In the genomic region with DNA sequence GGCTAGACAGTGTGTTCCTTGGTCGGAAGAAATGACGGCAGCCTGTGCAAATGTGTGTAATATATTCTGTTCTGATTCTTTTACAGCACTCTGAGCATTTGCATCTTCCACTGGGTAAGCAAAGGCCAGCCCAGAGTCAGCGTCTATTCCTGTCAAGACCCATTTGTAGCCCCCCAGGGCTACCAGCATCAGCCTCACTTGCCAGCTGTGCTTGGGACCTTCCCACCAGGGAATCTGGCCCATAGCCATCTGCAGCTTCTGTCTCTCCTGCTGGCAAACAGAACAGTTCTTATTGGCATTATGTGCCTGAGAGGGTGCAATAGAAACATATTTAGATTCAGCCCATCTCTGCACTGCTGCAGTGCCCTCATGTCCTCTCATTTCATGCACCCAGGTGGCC, we compare ENCODE assay signal across 33 cellular contexts. TPM values are rescaled to one million over a fixed set of nuclear protein-coding genes. Genes with fewer than 3 reads are reported as not detected.
"Had no signal": no experiment of that assay in that cellular context is flagged by ENCODE, and none has a peak within 500 bp of the region (broad histone marks: within the 10 kb centered on the region; RNA-seq: fewer than 3 reads in every experiment).

No MANE protein-coding gene starts in this region.

- H3K27ac Mint-ChIP-seq: stimulated activated effector memory CD8-positive, alpha-beta T cell treated with anti-CD3 and anti-CD28 coated beads, Interleukin-12 subunit alpha, Interleukin-12 subunit beta, amount 100 ng/mL, for 72 hours; stimulated activated memory B cell treated with anti-CD40 and anti-IgM and Interleukin-4, amounts not matched to agents 10 μg/mL and 1 μg/mL and 100 μg/mL, for 72 hours; stimulated activated naive B cell treated with anti-CD40 and anti-IgM and Interleukin-4, amounts not matched to agents 10 μg/mL and 1 μg/mL and 100 μg/mL, for 72 hours; stimulated activated naive CD8-positive, alpha-beta T cell treated with anti-CD3 and anti-CD28 coated beads, Interleukin-15, amount 100 ng/mL, for 72 hours; stimulated activated naive CD8-positive, alpha-beta T cell treated with anti-CD3 and anti-CD28 coated beads, Interleukin-15, Interleukin-2, amounts not matched to agents 100 ng/mL and 50 ng/mL, for 24 hours; type B pancreatic cell had no signal

- H3K4me3 ChIP-seq: stomach, suprapubic skin, testis, thoracic aorta, thyroid gland, tibial artery, tibial nerve, transverse colon, upper lobe of left lung, upper lobe of right lung, uterus, vagina had no signal

- H3K36me3 ChIP-seq: stomach, suprapubic skin, thoracic aorta, thyroid gland, tibial artery, tibial nerve, transverse colon, upper lobe of left lung, upper lobe of right lung, uterus, vagina had no signal

- H3K4me3 Mint-ChIP-seq: stimulated activated effector memory CD8-positive, alpha-beta T cell treated with anti-CD3 and anti-CD28 coated beads, Interleukin-12 subunit alpha, Interleukin-12 subunit beta, amount 100 ng/mL, for 72 hours; stimulated activated memory B cell treated with anti-CD40 and anti-IgM and Interleukin-4, amounts not matched to agents 10 μg/mL and 1 μg/mL and 100 μg/mL, for 72 hours; stimulated activated naive B cell treated with anti-CD40 and anti-IgM and Interleukin-4, amounts not matched to agents 10 μg/mL and 1 μg/mL and 100 μg/mL, for 72 hours; stimulated activated naive CD8-positive, alpha-beta T cell treated with anti-CD3 and anti-CD28 coated beads, Interleukin-15, amount 100 ng/mL, for 72 hours; stimulated activated naive CD8-positive, alpha-beta T cell treated with anti-CD3 and anti-CD28 coated beads, Interleukin-15, Interleukin-2, amounts not matched to agents 100 ng/mL and 50 ng/mL, for 24 hours; type B pancreatic cell had no signal

- H3K4me1 ChIP-seq: stomach, suprapubic skin, testis, thyroid gland, tibial artery, tibial nerve, transverse colon, upper lobe of left lung, upper lobe of right lung, uterus, vagina had no signal

- H3K27me3 ChIP-seq: testis, thyroid gland, upper lobe of left lung, uterus, vagina had no signal

- FAIRE-seq: urothelium cell line had no signal

- H3K4me1 Mint-ChIP-seq: stimulated activated effector memory CD8-positive, alpha-beta T cell treated with anti-CD3 and anti-CD28 coated beads, Interleukin-12 subunit alpha, Interleukin-12 subunit beta, amount 100 ng/mL, for 72 hours; stimulated activated memory B cell treated with anti-CD40 and anti-IgM and Interleukin-4, amounts not matched to agents 10 μg/mL and 1 μg/mL and 100 μg/mL, for 72 hours; stimulated activated naive B cell treated with anti-CD40 and anti-IgM and Interleukin-4, amounts not matched to agents 10 μg/mL and 1 μg/mL and 100 μg/mL, for 72 hours; stimulated activated naive CD8-positive, alpha-beta T cell treated with anti-CD3 and anti-CD28 coated beads, Interleukin-15, amount 100 ng/mL, for 72 hours had no signal

- ATAC-seq: stimulated activated effector memory CD8-positive, alpha-beta T cell treated with anti-CD3 and anti-CD28 coated beads, Interleukin-12 subunit alpha, Interleukin-12 subunit beta, amount 100 ng/mL, for 72 hours; stimulated activated memory B cell treated with anti-CD40 and anti-IgM and Interleukin-4, amounts not matched to agents 10 μg/mL and 1 μg/mL and 100 μg/mL, for 72 hours; stimulated activated naive B cell treated with anti-CD40 and anti-IgM and Interleukin-4, amounts not matched to agents 10 μg/mL and 1 μg/mL and 100 μg/mL, for 72 hours; stimulated activated naive CD8-positive, alpha-beta T cell treated with anti-CD3 and anti-CD28 coated beads, Interleukin-15, amount 100 ng/mL, for 72 hours; stimulated activated naive CD8-positive, alpha-beta T cell treated with anti-CD3 and anti-CD28 coated beads, Interleukin-15, Interleukin-2, amounts not matched to agents 100 U/mL and 50 U/mL, for 24 hours; upper lobe of right lung had no signal

- DNase-seq: stimulated activated CD4-positive, alpha-beta T cell treated with anti-CD3 and anti-CD28 coated beads, Interleukin-2, amount 100 ng/mL, for 48 hours; stimulated activated CD4-positive, alpha-beta T cell treated with anti-CD3 and anti-CD28 coated beads, Interleukin-4, amount 100 ng/mL, for 1 hour; stimulated activated CD4-positive, alpha-beta T cell treated with anti-CD3 and anti-CD28 coated beads, Interleukin-4, amount 100 ng/mL, for 24 hours; stimulated activated CD4-positive, alpha-beta T cell treated with anti-CD3 and anti-CD28 coated beads, Interleukin-4, amount 100 ng/mL, for 4 hours; stimulated activated CD8-positive, alpha-beta memory T cell treated with anti-CD3 and anti-CD28 coated beads, Interleukin-4, amount 100 ng/mL, for 48 hours; stimulated activated naive B cell treated with anti-CD40 and anti-IgM and Interleukin-4, amounts not matched to agents 10 μg/mL and 1 μg/mL and 100 μg/mL, for 72 hours; stimulated activated naive CD4-positive, alpha-beta T cell; stimulated activated naive CD4-positive, alpha-beta T cell treated with Interleukin-2 at 50 U/mL for 16 hours; stimulated activated naive CD8-positive, alpha-beta T cell treated with anti-CD3 and anti-CD28 coated beads, Interleukin-15, amount 100 ng/mL, for 72 hours; stimulated activated naive CD8-positive, alpha-beta T cell treated with anti-CD3 and anti-CD28 coated beads, Interleukin-15, Interleukin-2, amounts not matched to agents 100 U/mL and 50 U/mL, for 24 hours; stomach; substantia nigra; testis; thyroid gland; transverse colon; trophoblast cell; upper lobe of left lung; upper lobe of right lung; uterus had no signal

- H3K9me3 ChIP-seq: testis, thyroid gland, upper lobe of right lung, uterus, vagina had no signal

- H3K27ac ChIP-seq: stomach, suprapubic skin, testis, thoracic aorta, thyroid gland, tibial artery, tibial nerve, transverse colon, upper lobe of left lung, upper lobe of right lung, uterus, vagina had no signal

- H3K36me3 Mint-ChIP-seq: stimulated activated effector memory CD8-positive, alpha-beta T cell treated with anti-CD3 and anti-CD28 coated beads, Interleukin-12 subunit alpha, Interleukin-12 subunit beta, amount 100 ng/mL, for 72 hours; stimulated activated memory B cell treated with anti-CD40 and anti-IgM and Interleukin-4, amounts not matched to agents 10 μg/mL and 1 μg/mL and 100 μg/mL, for 72 hours; type B pancreatic cell had no signal

RNA-seq across cellular contexts. Expression of a gene that starts 6.0 kb away (rescaled TPM):
- total RNA-seq: upper lobe of right lung, ureter, vagina had no signal

RNA-seq across cellular contexts. Expression of a gene that starts 54.6 kb away (rescaled TPM):
- total RNA-seq: stomach, subcutaneous adipose tissue, suprapubic skin, temporal lobe, thoracic aorta, thyroid gland, tibial nerve, transverse colon, upper lobe of left lung, upper lobe of right lung, ureter, urinary bladder, vagina had no signal
- polyA plus RNA-seq: stomach, urinary bladder had no signal
